ENCODE assay signal across 34 cellular contexts in genomic region chr3:45506751-45507391, GRCh38.
DNase-seq lines count a peak whose midpoint lies in the region; ATAC-seq, FAIRE-seq and TF ChIP-seq lines count a peak whose summit lies in the region.
"Had no signal": no experiment of that assay in that cellular context is flagged by ENCODE, and none has a peak within 500 bp of the region (broad histone marks: within the 10 kb centered on the region; RNA-seq: fewer than 3 reads in every experiment).

No MANE protein-coding gene starts in this region.

- no peaks in the 10 kb centered on the region for H4K20me1 ChIP-seq in HepG2 (ENCODE audit: insufficient read depth, low read length)
- no peaks in the 10 kb centered on the region for H4K20me1 ChIP-seq in smooth muscle cell (ENCODE audit: low read depth)

- intact Hi-C loops in HepG2 (cut with micrococcal nuclease; ENCODE audit: unreplicated experiment), result no loop called here

- H3K9me3 ChIP-seq in HEK293 (ENCODE audit: control insufficient read depth, insufficient read depth, low read depth, low read length), result no peaks in the 10 kb centered on the region
- H3K9me3 ChIP-seq in HepG2 (ENCODE audit: low read length), result no peaks in the 10 kb centered on the region
- H3K9me3 ChIP-seq in smooth muscle cell (replicated peaks; ENCODE audit: low read depth), result no peaks in the 10 kb centered on the region
- H3K9me3 ChIP-seq in T-helper 17 cell (ENCODE audit: control insufficient read depth, low read length, poor library complexity, severe bottlenecking), result no peaks in the 10 kb centered on the region
- no peaks in the 10 kb centered on the region for H3K9me3 ChIP-seq in tibial nerve
- H3K9me3 ChIP-seq: body of pancreas, Caco-2, esophagus squamous epithelium, heart right ventricle, suprapubic skin had no signal

- H3K27me3 ChIP-seq in HepG2 (ENCODE audit: control insufficient read depth in 1 of 2, insufficient read depth in 2 of 2, low read length in 2 of 2), result no peaks in the 10 kb centered on the region
- H3K27me3 ChIP-seq in smooth muscle cell (ENCODE audit: low read depth), result no peaks in the 10 kb centered on the region
- no peaks in the 10 kb centered on the region for H3K27me3 ChIP-seq in tibial nerve
- H3K27me3 ChIP-seq: body of pancreas, esophagus squamous epithelium, heart right ventricle, suprapubic skin had no signal

- no peak for TF ChIP-seq POLR2A in HepG2 (IDR thresholded peaks at IDR 0.05; ENCODE audit: insufficient read depth in 1 of 2, low read depth in 2 of 2, low read length in 2 of 2)
- no peak for TF ChIP-seq POLR2A in tibial nerve (IDR thresholded peaks at IDR 0.05)

- H3K27ac ChIP-seq in HEK293 (ENCODE audit: extremely low read depth, low read depth, low read length) (no peak overlapping the region), HepG2 (ENCODE audit: extremely low read length, insufficient read depth, low read length) (no peak overlapping the region), smooth muscle cell (ENCODE audit: low read depth) (peak overlapping the region; percentile 97), tibial nerve (no peak overlapping the region)
- H3K27ac ChIP-seq: body of pancreas, C4-2B, esophagus squamous epithelium, parathyroid adenoma, suprapubic skin had no signal

- POLR2A ChIA-PET in HEK293 (lab: Yijun Ruan, JAX) (no interaction called here), HepG2 (lab: Yijun Ruan, JAX) (no interaction called here)

- peaks cover 13% of the 10 kb centered on the region for H3F3A ChIP-seq in smooth muscle cell (ENCODE audit: low read depth)

- H3K27ac Mint-ChIP-seq in T-helper 17 cell, result no peak overlapping the region
- H3K27ac Mint-ChIP-seq: activated CD4-positive, alpha-beta memory T cell treated with anti-CD3 and anti-CD28 coated beads, Interleukin-2, amount 10 ng/mL, durations not matched to agents 7 days and 5 days; activated T-helper 1 cell treated with anti-CD3 and anti-CD28 coated beads, Interleukin-12 subunit alpha, Interleukin-12 subunit beta, Interleukin-2, Interleukin-4 antibody, amounts not matched to agents 30 ng/mL and 10 ng/mL and 1 ng/mL, durations not matched to agents 14 hours and 24 hours and 36 hours; nephron; T-helper 1 cell treated with Interleukin-12 subunit alpha and Interleukin-12 subunit beta and Interleukin-4 antibody, amounts not matched to agents 30 μg/mL and 1 μg/mL, for 36 hours had no signal

- CTCF ChIA-PET in HEK293 (lab: Yijun Ruan, JAX) (interaction anchor here (0.7 to 5.7 kb wide), 12 partner anchors 8 to 469 kb away, joined by 3 to 36 read pairs (median 5); no protein-coding TSS in a partner anchor), HepG2 (lab: Yijun Ruan, JAX; ENCODE audit: low intra/inter-chr PET ratio, low total read pairs) (no interaction called here)

- 80% methylated on average over 5 of the region's 5 CpGs for WGBS in HepG2 (ENCODE audit: low lambda C conversion rate)
- 93% methylated on average over 5 of the region's 5 CpGs for WGBS in smooth muscle cell (ENCODE audit: low lambda C conversion rate)
- WGBS in tibial nerve, 2 donors, result 95 to 96% methylated on average over 5 of the region's 5 CpGs

- H3K9ac ChIP-seq in HepG2 (ENCODE audit: insufficient read depth, low read depth, low read length), result no peak overlapping the region
- no peak overlapping the region for H3K9ac ChIP-seq in smooth muscle cell (ENCODE audit: low read depth)
- H3K9ac ChIP-seq: parathyroid adenoma had no signal

- H3K36me3 Mint-ChIP-seq in T-helper 17 cell (ENCODE audit: low read depth), result no peaks in the 10 kb centered on the region

- H3K27me3 Mint-ChIP-seq in T-helper 17 cell, result no peaks in the 10 kb centered on the region
- H3K27me3 Mint-ChIP-seq: activated CD4-positive, alpha-beta memory T cell treated with anti-CD3 and anti-CD28 coated beads, Interleukin-2, amount 10 ng/mL, durations not matched to agents 7 days and 5 days had no signal

- DNase-seq in amniotic epithelial cell (ENCODE audit: low read depth) (peak; percentile 6), HepG2 (ENCODE audit: low spot score) (peak; percentile 18), smooth muscle cell (lab: John Stamatoyannopoulos, UW; ENCODE audit: unreplicated experiment) (no peak), T-helper 17 cell (no peak), tibial nerve (ENCODE audit: low spot score in 2 of 2) (no peak), NCI-H1417 treated with DMSO at 0.1 percent for 48 hours (lab: John Stamatoyannopoulos, UW) (no peak), inferior parietal cortex (ENCODE audit: extremely low spot score) (no peak)
- DNase-seq: activated CD4-positive, alpha-beta memory T cell treated with anti-CD3 and anti-CD28 coated beads, Interleukin-2, amount 10 ng/mL, durations not matched to agents 7 days and 5 days; activated CD4-positive, alpha-beta T cell treated with anti-CD3 and anti-CD28 coated beads for 1 hour; activated CD8-positive, alpha-beta memory T cell treated with anti-CD3 and anti-CD28 coated beads, Interleukin-2, amount 50 U/mL, for 48 hours; activated naive CD4-positive, alpha-beta T cell treated with Interleukin-2 at 50 U/mL for 16 hours; Caco-2; DMS79 treated with DMSO at 0.1 percent for 48 hours; esophagus squamous epithelium; foreskin melanocyte; GOT3; heart right ventricle; NCI-H1105 treated with DMSO at 0.1 percent for 48 hours; NCI-H2081; NCI-H2227 treated with DMSO at 0.1 percent for 48 hours; NCI-H526; NK-92 treated with Interleukin-12 subunit alpha and Interleukin-12 subunit beta, amount 100 ng/mL, for 24 hours; PC-3; retina; stimulated activated naive CD4-positive, alpha-beta T cell treated with Interleukin-2 at 50 U/mL for 16 hours had no signal

- H3K4me1 ChIP-seq in HEK293 (ENCODE audit: control insufficient read depth, insufficient read depth, low read length) (peaks cover 3% of the 10 kb centered on the region; the same call in 1 of the 2 replicates), HepG2 (ENCODE audit: insufficient read depth, low read length) (peaks cover 8% of the 10 kb centered on the region), smooth muscle cell (ENCODE audit: low read depth) (peaks cover 16% of the 10 kb centered on the region), tibial nerve (peaks cover 0 to 24% (median 15%) of the 10 kb centered on the region in 4 donors)
- H3K4me1 ChIP-seq: Caco-2, parathyroid adenoma had no signal

- H2AFZ ChIP-seq in HepG2 (ENCODE audit: low read length), result no peak overlapping the region
- no peak overlapping the region for H2AFZ ChIP-seq in smooth muscle cell (ENCODE audit: low read depth)
- H2AFZ ChIP-seq: parathyroid adenoma had no signal

- H3K4me3 ChIP-seq in HEK293 (ENCODE audit: low read depth, low read length) (no peak overlapping the region), HepG2 (replicated peaks in 1 of 3; ENCODE audit: insufficient read depth in 1 of 3, low read depth in 2 of 3, low read length in 3 of 3) (no peak overlapping the region), smooth muscle cell (no peak overlapping the region), tibial nerve (no peak overlapping the region)
- H3K4me3 ChIP-seq: body of pancreas, esophagus squamous epithelium, heart right ventricle, lung, suprapubic skin had no signal

- in situ Hi-C loops in HepG2 (cut with HindIII; ENCODE audit: extremely low pct_ligation_motif_present, low pct_unique_long_range_greater_than_20kb), result no loop called here

- H3K36me3 ChIP-seq in HEK293 (ENCODE audit: control insufficient read depth in 2 of 2, insufficient read depth in 1 of 2, low read length in 2 of 2) (peaks cover 0 to 6% of the 10 kb centered on the region in 2 experiments; a peak in 1 of 3 replicates), HepG2 (replicated peaks in 1 of 2; ENCODE audit: control insufficient read depth in 1 of 2, insufficient read depth in 2 of 2, low read length in 2 of 2) (peaks cover 4 to 12% of the 10 kb centered on the region in 2 experiments; a peak in 4 of 5 replicates), smooth muscle cell (ENCODE audit: low read depth) (no peaks in the 10 kb centered on the region), tibial nerve (no peaks in the 10 kb centered on the region)
- H3K36me3 ChIP-seq: suprapubic skin had no signal

- no peak for FAIRE-seq in HepG2 (lab: Jason Lieb, UNC)

- H3K79me2 ChIP-seq in HepG2 (ENCODE audit: insufficient read depth, low read length) (no peaks in the 10 kb centered on the region), smooth muscle cell (ENCODE audit: low read depth) (no peaks in the 10 kb centered on the region)
- H3K79me2 ChIP-seq: parathyroid adenoma had no signal

- ATAC-seq in HepG2 (no peak), T-helper 17 cell (no peak)
- ATAC-seq: body of pancreas, PC-3 had no signal

- no peak overlapping the region for H3K4me3 Mint-ChIP-seq in T-helper 17 cell
- H3K4me3 Mint-ChIP-seq: activated CD4-positive, alpha-beta memory T cell treated with anti-CD3 and anti-CD28 coated beads, Interleukin-2, amount 10 ng/mL, durations not matched to agents 7 days and 5 days; activated T-helper 1 cell treated with anti-CD3 and anti-CD28 coated beads, Interleukin-12 subunit alpha, Interleukin-12 subunit beta, Interleukin-2, Interleukin-4 antibody, amounts not matched to agents 30 ng/mL and 10 ng/mL and 1 ng/mL, durations not matched to agents 14 hours and 24 hours and 36 hours; nephron; T-helper 1 cell treated with Interleukin-12 subunit alpha and Interleukin-12 subunit beta and Interleukin-4 antibody, amounts not matched to agents 30 μg/mL and 1 μg/mL, for 36 hours had no signal

- TF ChIP-seq EP300 in HepG2 (IDR thresholded peaks at IDR 0.05; ENCODE audit: low read depth in 2 of 2, low read length in 2 of 2), result no peak
- TF ChIP-seq EP300 in HepG2 (CRISPR knock-in tag; IDR thresholded peaks at IDR 0.05; ENCODE audit: borderline replicate concordance), result no peak
- no peak for TF ChIP-seq EP300 in tibial nerve (IDR thresholded peaks at IDR 0.05)

- TF ChIP-seq CTCF in HEK293 (tag by site-specific recombination; IDR thresholded peaks at IDR 0.05) (no peak), HepG2 (CRISPR knock-in tag; IDR thresholded peaks at IDR 0.05) (no peak), smooth muscle cell (IDR thresholded peaks at IDR 0.05; ENCODE audit: borderline replicate concordance, insufficient read depth, poor library complexity, severe bottlenecking) (no peak), tibial nerve (IDR thresholded peaks at IDR 0.05) (no peak)

- no TSS peak for BruUV-seq in HepG2 (replicated peaks; lab: Mats Ljungman, UMichigan)

- H3K4me2 ChIP-seq in HepG2 (ENCODE audit: low read depth, low read length) (no peak overlapping the region), smooth muscle cell (peak overlapping the region; percentile 62)

- no peak for TF ChIP-seq RAD21 in HepG2 (CRISPR knock-in tag; IDR thresholded peaks at IDR 0.05)

- no peaks in the 10 kb centered on the region for H3K4me1 Mint-ChIP-seq in T-helper 17 cell
- H3K4me1 Mint-ChIP-seq: activated CD4-positive, alpha-beta memory T cell treated with anti-CD3 and anti-CD28 coated beads, Interleukin-2, amount 10 ng/mL, durations not matched to agents 7 days and 5 days had no signal

TF ChIP-seq in HEK293, 187 proteins besides CTCF, POLR2A, EP300 and RAD21 (continues in another document):
- TF ChIP-seq TCF7L2 (IDR thresholded peaks at IDR 0.05; ENCODE audit: borderline replicate concordance, low read depth, low read length) (no peak), ZNF121 (tag by site-specific recombination; IDR thresholded peaks at IDR 0.05) (peak; percentile 45; the same call in 1 of the 2 replicates)

TF ChIP-seq in HepG2, 621 proteins besides CTCF, POLR2A, EP300 and RAD21 (continues in another document):
- TF ChIP-seq TP53 (CRISPR knock-in tag; conservative IDR thresholded peaks at IDR 0.05), result no peak
- TF ChIP-seq PRMT3 (CRISPR knock-in tag; IDR thresholded peaks at IDR 0.05; ENCODE audit: borderline replicate concordance, low read depth), result no peak

Comparison
In these comparisons a context has a peak if more than half of its experiments do, and no peak if none do; other contexts are left out.
1. DNase-seq: peak in amniotic epithelial cell (single experiment) and HepG2 (single experiment); none in smooth muscle cell (single experiment), T-helper 17 cell (0 of 3), tibial nerve (0 of 2), NCI-H1417 treated with DMSO at 0.1 percent for 48 hours (single experiment) and inferior parietal cortex (single experiment).
2. Of the 63 proteins assayed by ChIP-seq in both HepG2 and HEK293: peak only in HepG2: none; only in HEK293: none; in both: ZNF121; in neither: 62.